Comparison of ENCODE assay signal across 18 cellular contexts in genomic region chr5:132907161-132907560, GRCh38.
"Had no signal": no experiment of that assay in that cellular context is flagged by ENCODE, and none has a peak within 500 bp of the region (broad histone marks: within the 10 kb centered on the region; RNA-seq: fewer than 3 reads in every experiment).

No MANE protein-coding gene starts in this region.

- H3K4me1 ChIP-seq: foreskin keratinocyte, prostate gland had no signal

- H3K4me2 ChIP-seq: smooth muscle cell had no signal

- ATAC-seq: activated CD8-positive, alpha-beta memory T cell treated with anti-CD3 and anti-CD28 coated beads, Interleukin-2, amount 10 ng/mL, durations not matched to agents 7 days and 5 days; foreskin keratinocyte; natural killer cell; stimulated activated naive CD8-positive, alpha-beta T cell treated with anti-CD3 and anti-CD28 coated beads, Interleukin-15, Interleukin-2, amounts not matched to agents 100 U/mL and 50 U/mL, for 24 hours had no signal

- H3K27me3 ChIP-seq: cardiac muscle cell, foreskin keratinocyte, right lobe of liver had no signal

- FAIRE-seq: colon had no signal

- H3K9me3 ChIP-seq: prostate gland, right lobe of liver had no signal

- H3K27ac Mint-ChIP-seq: activated CD8-positive, alpha-beta memory T cell treated with anti-CD3 and anti-CD28 coated beads, Interleukin-2, amount 10 ng/mL, durations not matched to agents 7 days and 5 days; activated naive CD4-positive, alpha-beta T cell treated with anti-CD3 and anti-CD28 coated beads, Interleukin-2, amount 10 ng/mL, durations not matched to agents 7 days and 5 days had no signal

- H3K27ac ChIP-seq: foreskin keratinocyte, prostate gland had no signal

- H3K36me3 ChIP-seq: prostate gland had no signal

- H3K9me3 Mint-ChIP-seq: activated naive CD4-positive, alpha-beta T cell treated with anti-CD3 and anti-CD28 coated beads, Interleukin-2, amount 10 ng/mL, durations not matched to agents 7 days and 5 days; natural killer cell had no signal

- H3K4me3 ChIP-seq: cardiac muscle cell, prostate gland, right lobe of liver, smooth muscle cell had no signal

- H3K27me3 Mint-ChIP-seq: activated CD8-positive, alpha-beta memory T cell treated with anti-CD3 and anti-CD28 coated beads, Interleukin-2, amount 10 ng/mL, durations not matched to agents 7 days and 5 days; activated naive CD4-positive, alpha-beta T cell treated with anti-CD3 and anti-CD28 coated beads, Interleukin-2, amount 10 ng/mL, durations not matched to agents 7 days and 5 days had no signal

- H3K4me1 Mint-ChIP-seq: activated CD8-positive, alpha-beta memory T cell treated with anti-CD3 and anti-CD28 coated beads, Interleukin-2, amount 10 ng/mL, durations not matched to agents 7 days and 5 days; activated naive CD4-positive, alpha-beta T cell treated with anti-CD3 and anti-CD28 coated beads, Interleukin-2, amount 10 ng/mL, durations not matched to agents 7 days and 5 days had no signal

- H3K4me3 Mint-ChIP-seq: activated CD8-positive, alpha-beta memory T cell treated with anti-CD3 and anti-CD28 coated beads, Interleukin-2, amount 10 ng/mL, durations not matched to agents 7 days and 5 days; activated naive CD4-positive, alpha-beta T cell treated with anti-CD3 and anti-CD28 coated beads, Interleukin-2, amount 10 ng/mL, durations not matched to agents 7 days and 5 days; natural killer cell had no signal

- DNase-seq: activated CD4-positive, alpha-beta T cell treated with anti-CD3 and anti-CD28 coated beads, Interleukin-2, amount 50 U/mL, for 48 hours; activated CD8-positive, alpha-beta memory T cell treated with anti-CD3 and anti-CD28 coated beads, Interleukin-2, amount 10 ng/mL, durations not matched to agents 7 days and 5 days; activated naive CD4-positive, alpha-beta T cell treated with anti-CD3 and anti-CD28 coated beads, Interleukin-2, amount 10 ng/mL, durations not matched to agents 7 days and 5 days; activated T-cell treated with anti-CD3 and anti-CD28 coated beads, Interleukin-2, amount 50 U/mL, for 1 hour; head of caudate nucleus; left colon; natural killer cell; nucleus accumbens; right lobe of liver; stimulated activated CD4-positive, alpha-beta T cell treated with anti-CD3 and anti-CD28 coated beads, Interleukin-4, amount 100 ng/mL, for 4 hours; stimulated activated CD8-positive, alpha-beta memory T cell treated with anti-CD3 and anti-CD28 coated beads, Interleukin-4, amount 100 ng/mL, for 48 hours; stimulated activated naive CD8-positive, alpha-beta T cell treated with anti-CD3 and anti-CD28 coated beads, Interleukin-15, Interleukin-2, amounts not matched to agents 100 U/mL and 50 U/mL, for 24 hours; T1000 had no signal
